ENCODE assay signal across 8 cellular contexts in genomic region chr1:228166170-228166936, GRCh38. TPM values are rescaled to one million over a fixed set of nuclear protein-coding genes. Genes with fewer than 3 reads are reported as not detected.
DNase-seq lines count a peak whose midpoint lies in the region; ATAC-seq and TF ChIP-seq lines count a peak whose summit lies in the region.

No MANE protein-coding gene starts in this region.

- peaks cover 9% of the 10 kb centered on the region for H3K4me1 Mint-ChIP-seq in type B pancreatic cell (ENCODE audit: unreplicated experiment)

- no peaks in the 10 kb centered on the region for H3K36me3 Mint-ChIP-seq in type B pancreatic cell

- H3K27ac Mint-ChIP-seq in type B pancreatic cell: peak overlapping the region; percentile 99

- peak overlapping the region; percentile 88 for H3K4me3 Mint-ChIP-seq in type B pancreatic cell

- no peak for TF ChIP-seq CTCF in omental fat pad (IDR thresholded peaks at IDR 0.05)
- TF ChIP-seq CTCF in type B pancreatic cell (conservative IDR thresholded peaks at IDR 0.05): no peak

- no peaks in the 10 kb centered on the region for H3K27me3 Mint-ChIP-seq in type B pancreatic cell

- DNase-seq in D341Med (ENCODE audit: low spot score) (peak; percentile 77), OCI-M1 (lab: John Stamatoyannopoulos, UW) (peak; percentile 75), globus pallidus (ENCODE audit: low spot score) (peak; percentile 81), omental fat pad (ENCODE audit: low spot score) (peak; percentile 56), type B pancreatic cell (ENCODE audit: extremely low spot score, unreplicated experiment) (no peak)
- peak; percentile 44 for DNase-seq in activated naive CD4-positive, alpha-beta T cell treated with anti-CD3 and anti-CD28 coated beads, Interleukin-2, amount 50 U/mL, for 16 hours

- ATAC-seq in GM19397 (IDR thresholded peaks at IDR 0.05; ENCODE audit: unreplicated experiment) (peak; percentile 6), HG03469 (IDR thresholded peaks at IDR 0.05; ENCODE audit: unreplicated experiment) (peak; percentile 14), omental fat pad (ENCODE audit: low FRiP score) (peak; percentile 10)

- no peaks in the 10 kb centered on the region for H3K9me3 Mint-ChIP-seq in type B pancreatic cell

RNA-seq across cellular contexts. Expression of gene IBA57, which starts 0.7 kb away (rescaled TPM):
- total RNA-seq in omental fat pad: 1 to 10 TPM; 5.1 to 7.6 (median 6.5) TPM
- total RNA-seq in type B pancreatic cell (ENCODE audit: low replicate concordance): 9.5 and 10.5 TPM in 2 replicates

RNA-seq across cellular contexts. Expression of gene GJC2, which starts 16.6 kb away (rescaled TPM):
- total RNA-seq in omental fat pad: 1 to 10 TPM; 1.9 to 5.5 (median 2.9) TPM
- 0.76 and 1.3 TPM in 2 replicates for total RNA-seq in type B pancreatic cell (ENCODE audit: low replicate concordance)

RNA-seq across cellular contexts. Expression of gene GUK1, which starts 26.3 kb away (rescaled TPM):
- total RNA-seq in omental fat pad (100 to 1,000 TPM; 285 to 404 (median 308) TPM), type B pancreatic cell (ENCODE audit: low replicate concordance) (133 and 174 TPM in 2 replicates)

RNA-seq across cellular contexts. Expression of gene OBSCN, which starts 41.5 kb away (rescaled TPM):
- 10 to 100 TPM in 2 of 4 donors, 1 to 10 TPM in 2; 5.4 to 26.0 (median 9.7) TPM for total RNA-seq in omental fat pad
- total RNA-seq in type B pancreatic cell (ENCODE audit: low replicate concordance): 17.2 and 48.9 TPM in 2 replicates

RNA-seq across cellular contexts. Expression of gene MRPL55, which starts 57.3 kb away (rescaled TPM):
- total RNA-seq in omental fat pad (10 to 100 TPM; 47.1 to 95.5 (median 71.7) TPM), type B pancreatic cell (ENCODE audit: low replicate concordance) (47.4 and 58.8 TPM in 2 replicates)
